In the genomic region with DNA sequence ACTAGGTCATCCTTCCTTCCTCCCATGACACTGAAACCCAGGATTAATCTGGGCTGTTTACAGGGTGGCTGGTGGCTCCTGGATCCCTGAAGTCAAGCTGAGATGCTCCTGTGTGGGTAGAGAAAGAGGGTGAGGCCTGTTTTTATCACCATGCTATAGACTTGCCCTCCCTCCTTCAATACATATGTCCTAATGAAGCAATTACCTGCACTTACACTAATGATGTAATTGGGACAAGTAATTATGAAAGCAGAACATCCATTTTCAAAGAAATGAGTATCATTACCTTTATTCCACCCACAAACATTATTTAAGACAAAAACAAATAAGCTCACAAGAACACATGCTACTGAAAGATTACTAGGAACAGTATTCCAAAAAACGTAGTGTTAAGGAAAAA, we compare ENCODE assay signal across 1 cellular context.
TF ChIP-seq lines count a peak whose summit lies in the region.

No MANE protein-coding gene starts in this region.

TF ChIP-seq in H1, 55 proteins besides CTCF, POLR2A, EP300 and RAD21:
- TF ChIP-seq, protein P1, sequence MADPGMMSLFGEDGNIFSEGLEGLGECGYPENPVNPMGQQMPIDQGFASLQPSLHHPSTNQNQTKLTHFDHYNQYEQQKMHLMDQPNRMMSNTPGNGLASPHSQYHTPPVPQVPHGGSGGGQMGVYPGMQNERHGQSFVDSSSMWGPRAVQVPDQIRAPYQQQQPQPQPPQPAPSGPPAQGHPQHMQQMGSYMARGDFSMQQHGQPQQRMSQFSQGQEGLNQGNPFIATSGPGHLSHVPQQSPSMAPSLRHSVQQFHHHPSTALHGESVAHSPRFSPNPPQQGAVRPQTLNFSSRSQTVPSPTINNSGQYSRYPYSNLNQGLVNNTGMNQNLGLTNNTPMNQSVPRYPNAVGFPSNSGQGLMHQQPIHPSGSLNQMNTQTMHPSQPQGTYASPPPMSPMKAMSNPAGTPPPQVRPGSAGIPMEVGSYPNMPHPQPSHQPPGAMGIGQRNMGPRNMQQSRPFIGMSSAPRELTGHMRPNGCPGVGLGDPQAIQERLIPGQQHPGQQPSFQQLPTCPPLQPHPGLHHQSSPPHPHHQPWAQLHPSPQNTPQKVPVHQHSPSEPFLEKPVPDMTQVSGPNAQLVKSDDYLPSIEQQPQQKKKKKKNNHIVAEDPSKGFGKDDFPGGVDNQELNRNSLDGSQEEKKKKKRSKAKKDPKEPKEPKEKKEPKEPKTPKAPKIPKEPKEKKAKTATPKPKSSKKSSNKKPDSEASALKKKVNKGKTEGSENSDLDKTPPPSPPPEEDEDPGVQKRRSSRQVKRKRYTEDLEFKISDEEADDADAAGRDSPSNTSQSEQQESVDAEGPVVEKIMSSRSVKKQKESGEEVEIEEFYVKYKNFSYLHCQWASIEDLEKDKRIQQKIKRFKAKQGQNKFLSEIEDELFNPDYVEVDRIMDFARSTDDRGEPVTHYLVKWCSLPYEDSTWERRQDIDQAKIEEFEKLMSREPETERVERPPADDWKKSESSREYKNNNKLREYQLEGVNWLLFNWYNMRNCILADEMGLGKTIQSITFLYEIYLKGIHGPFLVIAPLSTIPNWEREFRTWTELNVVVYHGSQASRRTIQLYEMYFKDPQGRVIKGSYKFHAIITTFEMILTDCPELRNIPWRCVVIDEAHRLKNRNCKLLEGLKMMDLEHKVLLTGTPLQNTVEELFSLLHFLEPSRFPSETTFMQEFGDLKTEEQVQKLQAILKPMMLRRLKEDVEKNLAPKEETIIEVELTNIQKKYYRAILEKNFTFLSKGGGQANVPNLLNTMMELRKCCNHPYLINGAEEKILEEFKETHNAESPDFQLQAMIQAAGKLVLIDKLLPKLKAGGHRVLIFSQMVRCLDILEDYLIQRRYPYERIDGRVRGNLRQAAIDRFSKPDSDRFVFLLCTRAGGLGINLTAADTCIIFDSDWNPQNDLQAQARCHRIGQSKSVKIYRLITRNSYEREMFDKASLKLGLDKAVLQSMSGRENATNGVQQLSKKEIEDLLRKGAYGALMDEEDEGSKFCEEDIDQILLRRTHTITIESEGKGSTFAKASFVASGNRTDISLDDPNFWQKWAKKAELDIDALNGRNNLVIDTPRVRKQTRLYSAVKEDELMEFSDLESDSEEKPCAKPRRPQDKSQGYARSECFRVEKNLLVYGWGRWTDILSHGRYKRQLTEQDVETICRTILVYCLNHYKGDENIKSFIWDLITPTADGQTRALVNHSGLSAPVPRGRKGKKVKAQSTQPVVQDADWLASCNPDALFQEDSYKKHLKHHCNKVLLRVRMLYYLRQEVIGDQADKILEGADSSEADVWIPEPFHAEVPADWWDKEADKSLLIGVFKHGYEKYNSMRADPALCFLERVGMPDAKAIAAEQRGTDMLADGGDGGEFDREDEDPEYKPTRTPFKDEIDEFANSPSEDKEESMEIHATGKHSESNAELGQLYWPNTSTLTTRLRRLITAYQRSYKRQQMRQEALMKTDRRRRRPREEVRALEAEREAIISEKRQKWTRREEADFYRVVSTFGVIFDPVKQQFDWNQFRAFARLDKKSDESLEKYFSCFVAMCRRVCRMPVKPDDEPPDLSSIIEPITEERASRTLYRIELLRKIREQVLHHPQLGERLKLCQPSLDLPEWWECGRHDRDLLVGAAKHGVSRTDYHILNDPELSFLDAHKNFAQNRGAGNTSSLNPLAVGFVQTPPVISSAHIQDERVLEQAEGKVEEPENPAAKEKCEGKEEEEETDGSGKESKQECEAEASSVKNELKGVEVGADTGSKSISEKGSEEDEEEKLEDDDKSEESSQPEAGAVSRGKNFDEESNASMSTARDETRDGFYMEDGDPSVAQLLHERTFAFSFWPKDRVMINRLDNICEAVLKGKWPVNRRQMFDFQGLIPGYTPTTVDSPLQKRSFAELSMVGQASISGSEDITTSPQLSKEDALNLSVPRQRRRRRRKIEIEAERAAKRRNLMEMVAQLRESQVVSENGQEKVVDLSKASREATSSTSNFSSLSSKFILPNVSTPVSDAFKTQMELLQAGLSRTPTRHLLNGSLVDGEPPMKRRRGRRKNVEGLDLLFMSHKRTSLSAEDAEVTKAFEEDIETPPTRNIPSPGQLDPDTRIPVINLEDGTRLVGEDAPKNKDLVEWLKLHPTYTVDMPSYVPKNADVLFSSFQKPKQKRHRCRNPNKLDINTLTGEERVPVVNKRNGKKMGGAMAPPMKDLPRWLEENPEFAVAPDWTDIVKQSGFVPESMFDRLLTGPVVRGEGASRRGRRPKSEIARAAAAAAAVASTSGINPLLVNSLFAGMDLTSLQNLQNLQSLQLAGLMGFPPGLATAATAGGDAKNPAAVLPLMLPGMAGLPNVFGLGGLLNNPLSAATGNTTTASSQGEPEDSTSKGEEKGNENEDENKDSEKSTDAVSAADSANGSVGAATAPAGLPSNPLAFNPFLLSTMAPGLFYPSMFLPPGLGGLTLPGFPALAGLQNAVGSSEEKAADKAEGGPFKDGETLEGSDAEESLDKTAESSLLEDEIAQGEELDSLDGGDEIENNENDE (IDR thresholded peaks at IDR 0.05; ENCODE audit: insufficient replicate concordance, low read length): no peak
- TF ChIP-seq, protein P2, sequence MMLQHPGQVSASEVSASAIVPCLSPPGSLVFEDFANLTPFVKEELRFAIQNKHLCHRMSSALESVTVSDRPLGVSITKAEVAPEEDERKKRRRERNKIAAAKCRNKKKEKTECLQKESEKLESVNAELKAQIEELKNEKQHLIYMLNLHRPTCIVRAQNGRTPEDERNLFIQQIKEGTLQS (IDR thresholded peaks at IDR 0.05; ENCODE audit: insufficient read depth, low read depth, low read length): no peak
- TF ChIP-seq, protein P3, sequence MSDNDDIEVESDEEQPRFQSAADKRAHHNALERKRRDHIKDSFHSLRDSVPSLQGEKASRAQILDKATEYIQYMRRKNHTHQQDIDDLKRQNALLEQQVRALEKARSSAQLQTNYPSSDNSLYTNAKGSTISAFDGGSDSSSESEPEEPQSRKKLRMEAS (IDR thresholded peaks at IDR 0.05): no peak
- TF ChIP-seq ZNF274 (IDR thresholded peaks at IDR 0.05; ENCODE audit: borderline replicate concordance, extremely low read depth, low read length): no peak
- no peak for TF ChIP-seq CHD2 (IDR thresholded peaks at IDR 0.05; ENCODE audit: low read length)
- TF ChIP-seq JUN (IDR thresholded peaks at IDR 0.05; ENCODE audit: low read depth, low read length): no peak
- TF ChIP-seq, protein P4, sequence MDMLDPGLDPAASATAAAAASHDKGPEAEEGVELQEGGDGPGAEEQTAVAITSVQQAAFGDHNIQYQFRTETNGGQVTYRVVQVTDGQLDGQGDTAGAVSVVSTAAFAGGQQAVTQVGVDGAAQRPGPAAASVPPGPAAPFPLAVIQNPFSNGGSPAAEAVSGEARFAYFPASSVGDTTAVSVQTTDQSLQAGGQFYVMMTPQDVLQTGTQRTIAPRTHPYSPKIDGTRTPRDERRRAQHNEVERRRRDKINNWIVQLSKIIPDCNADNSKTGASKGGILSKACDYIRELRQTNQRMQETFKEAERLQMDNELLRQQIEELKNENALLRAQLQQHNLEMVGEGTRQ (IDR thresholded peaks at IDR 0.05; ENCODE audit: low read length): no peak
- TF ChIP-seq SUZ12 (IDR thresholded peaks at IDR 0.05; ENCODE audit: low read length): no peak
- TF ChIP-seq SP1 (IDR thresholded peaks at IDR 0.05; ENCODE audit: low read depth, low read length): no peak
- no peak for TF ChIP-seq SAP30 (IDR thresholded peaks at IDR 0.05; ENCODE audit: insufficient read depth, insufficient replicate concordance, low read length)
- TF ChIP-seq PHF8 (conservative IDR thresholded peaks at IDR 0.05; ENCODE audit: low read depth, low read length): no peak
- no peak for TF ChIP-seq SIRT6 (IDR thresholded peaks at IDR 0.05; ENCODE audit: low read length)
- TF ChIP-seq ASH2L (IDR thresholded peaks at IDR 0.05; ENCODE audit: low read length): no peak
- TF ChIP-seq KDM4A (IDR thresholded peaks at IDR 0.05; ENCODE audit: low read depth, low read length, severe bottlenecking): no peak
- no peak for TF ChIP-seq TBP (IDR thresholded peaks at IDR 0.05; ENCODE audit: low read depth, low read length)
- no peak for TF ChIP-seq GTF2F1 (IDR thresholded peaks at IDR 0.05; ENCODE audit: borderline replicate concordance, low read depth, low read length)
- TF ChIP-seq BACH1 (IDR thresholded peaks at IDR 0.05; ENCODE audit: low read length): no peak
- no peak for TF ChIP-seq POU5F1 (IDR thresholded peaks at IDR 0.05; ENCODE audit: low read depth, low read length)
- TF ChIP-seq SIX5 (IDR thresholded peaks at IDR 0.05; ENCODE audit: low read depth, low read length): no peak
- no peak for TF ChIP-seq SP2 (IDR thresholded peaks at IDR 0.05; ENCODE audit: low read length)
TF ChIP-seq in H1: peak in this region for 0.
